Comparison of ENCODE assay signal across 10 cellular contexts in the genomic region with DNA sequence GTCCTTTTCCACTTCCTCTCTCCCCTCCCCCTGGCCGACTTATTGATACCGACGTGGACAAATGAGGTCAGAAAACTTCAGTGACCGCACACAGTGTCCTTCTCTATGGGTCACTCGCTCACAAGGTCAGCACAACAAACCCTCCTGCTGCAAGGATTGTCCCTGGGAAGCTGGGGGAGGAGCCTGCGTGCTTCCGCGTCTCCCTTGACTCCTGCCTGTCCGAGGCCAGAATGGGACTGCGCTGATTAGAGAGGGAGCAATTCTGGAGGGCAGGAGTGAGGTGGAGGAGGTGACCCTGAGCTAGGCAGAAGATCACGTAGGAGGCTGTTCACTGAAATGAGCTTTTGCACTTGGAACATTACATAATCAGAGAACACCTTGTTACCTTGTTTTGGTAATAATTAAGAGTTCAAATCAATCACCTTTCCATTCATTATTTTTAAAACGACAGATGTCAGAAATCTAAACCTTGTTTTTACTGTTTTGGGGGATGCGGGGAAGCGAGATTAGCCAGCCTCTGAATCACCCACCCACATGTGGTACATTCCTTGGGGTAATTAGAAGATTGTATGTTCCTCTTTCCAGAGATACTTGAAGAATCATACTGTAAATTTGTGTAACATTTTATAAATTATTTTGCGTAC.
DNase-seq lines count a peak whose midpoint lies in the region; ATAC-seq and TF ChIP-seq lines count a peak whose summit lies in the region.
"Had no signal": no experiment of that assay in that cellular context is flagged by ENCODE, and none has a peak within 500 bp of the region (broad histone marks: within the 10 kb centered on the region; RNA-seq: fewer than 3 reads in every experiment).

No MANE protein-coding gene starts in this region.

- H3K9me3 Mint-ChIP-seq in GM23338 = no peaks in the 10 kb centered on the region
- no peaks in the 10 kb centered on the region for H3K9me3 Mint-ChIP-seq in activated naive CD8-positive, alpha-beta T cell treated with anti-CD3 and anti-CD28 coated beads for 36 hours
- H3K9me3 Mint-ChIP-seq in activated CD4-positive, alpha-beta T cell treated with anti-CD3 and anti-CD28 coated beads, Interleukin-2, amount 10 ng/mL, durations not matched to agents 24 days and 14 days = peaks cover 4% of the 10 kb centered on the region
- no peaks in the 10 kb centered on the region for H3K9me3 Mint-ChIP-seq in activated naive CD4-positive, alpha-beta T cell treated with anti-CD3 and anti-CD28 coated beads, Interleukin-2, amount 50 U/mL, for 72 hours
- H3K9me3 Mint-ChIP-seq: dendritic cell treated with granulocyte-macrophage colony-stimulating factor and Interleukin-4, amounts not matched to agents 40 ng/mL and 50 ng/mL, for 4 days had no signal

- DNase-seq in GM23338 (ENCODE audit: low spot score) = peak; percentile 81
- DNase-seq in activated naive CD8-positive, alpha-beta T cell treated with anti-CD3 and anti-CD28 coated beads for 36 hours = no peak
- peak; percentile 58 for DNase-seq in retina
- DNase-seq in activated CD4-positive, alpha-beta T cell treated with anti-CD3 and anti-CD28 coated beads, Interleukin-2, amount 10 ng/mL, durations not matched to agents 24 days and 14 days = no peak
- no peak for DNase-seq in activated naive CD4-positive, alpha-beta T cell treated with anti-CD3 and anti-CD28 coated beads, Interleukin-2, amount 50 U/mL, for 72 hours (ENCODE audit: low spot score in 2 of 2)
- no peak for DNase-seq in COR-L47 (lab: John Stamatoyannopoulos, UW)

- no peak for TF ChIP-seq CTCF in GM23338 (conservative IDR thresholded peaks at IDR 0.05; ENCODE audit: low read depth in 2 of 2)

- H3K4me3 ChIP-seq in GM23338 (peak overlapping the region; percentile 68), iPS-15b (ENCODE audit: low read depth, low read length) (peak overlapping the region; percentile 36)

- H3K4me1 ChIP-seq in GM23338 (ENCODE audit: insufficient read depth) (peaks cover 22% of the 10 kb centered on the region), iPS-15b (ENCODE audit: control insufficient read depth, insufficient read depth, low read length) (peaks cover 14% of the 10 kb centered on the region)

- H3K9me2 ChIP-seq in GM23338 (ENCODE audit: insufficient read depth) = no peaks in the 10 kb centered on the region

- H4K20me1 ChIP-seq in GM23338 (replicated peaks; ENCODE audit: insufficient read depth) = peaks cover 26% of the 10 kb centered on the region

- peak overlapping the region; percentile 90 for H3K4me2 ChIP-seq in GM23338

- no peaks in the 10 kb centered on the region for H3K79me2 ChIP-seq in GM23338 (replicated peaks; ENCODE audit: insufficient read depth)

- H3F3A ChIP-seq in GM23338 (replicated peaks; ENCODE audit: low read depth) = peaks cover 7% of the 10 kb centered on the region

- peak; percentile 71 for ATAC-seq in GM23338
- ATAC-seq in HG03196 (IDR thresholded peaks at IDR 0.05; ENCODE audit: unreplicated experiment) = no peak
- ATAC-seq in activated naive CD4-positive, alpha-beta T cell treated with anti-CD3 and anti-CD28 coated beads, Interleukin-2, amount 50 U/mL, for 72 hours = no peak
- ATAC-seq: SK-N-SH treated with all-trans-retinoic acid at 6 μM for 48 hours had no signal

- H3K36me3 ChIP-seq in GM23338 (ENCODE audit: insufficient read depth) (no peaks in the 10 kb centered on the region), iPS-15b (ENCODE audit: control insufficient read depth, insufficient read depth, low read length) (no peaks in the 10 kb centered on the region)

- no peak overlapping the region for H3K27ac Mint-ChIP-seq in GM23338
- H3K27ac Mint-ChIP-seq in activated naive CD8-positive, alpha-beta T cell treated with anti-CD3 and anti-CD28 coated beads for 36 hours = peak overlapping the region; percentile 84
- H3K27ac Mint-ChIP-seq in activated CD4-positive, alpha-beta T cell treated with anti-CD3 and anti-CD28 coated beads, Interleukin-2, amount 10 ng/mL, durations not matched to agents 24 days and 14 days = no peak overlapping the region
- H3K27ac Mint-ChIP-seq in activated naive CD4-positive, alpha-beta T cell treated with anti-CD3 and anti-CD28 coated beads, Interleukin-2, amount 50 U/mL, for 72 hours = no peak overlapping the region
- H3K27ac Mint-ChIP-seq: dendritic cell treated with granulocyte-macrophage colony-stimulating factor and Interleukin-4, amounts not matched to agents 40 ng/mL and 50 ng/mL, for 4 days had no signal

- H3K27me3 ChIP-seq in GM23338 (ENCODE audit: insufficient read depth) (peaks cover 83% of the 10 kb centered on the region), iPS-15b (ENCODE audit: control insufficient read depth, insufficient read depth, low read length) (peaks cover 88% of the 10 kb centered on the region)

- peak overlapping the region; percentile 59 for H3K4me3 Mint-ChIP-seq in GM23338
- peak overlapping the region; percentile 75 for H3K4me3 Mint-ChIP-seq in activated naive CD8-positive, alpha-beta T cell treated with anti-CD3 and anti-CD28 coated beads for 36 hours
- H3K4me3 Mint-ChIP-seq in activated CD4-positive, alpha-beta T cell treated with anti-CD3 and anti-CD28 coated beads, Interleukin-2, amount 10 ng/mL, durations not matched to agents 24 days and 14 days = no peak overlapping the region
- H3K4me3 Mint-ChIP-seq: dendritic cell treated with granulocyte-macrophage colony-stimulating factor and Interleukin-4, amounts not matched to agents 40 ng/mL and 50 ng/mL, for 4 days had no signal

- H3K27me3 Mint-ChIP-seq in GM23338 (ENCODE audit: insufficient read depth, low read depth, poor library complexity) = peaks cover 67% of the 10 kb centered on the region
- peaks cover 40% of the 10 kb centered on the region for H3K27me3 Mint-ChIP-seq in activated naive CD8-positive, alpha-beta T cell treated with anti-CD3 and anti-CD28 coated beads for 36 hours
- H3K27me3 Mint-ChIP-seq in activated CD4-positive, alpha-beta T cell treated with anti-CD3 and anti-CD28 coated beads, Interleukin-2, amount 10 ng/mL, durations not matched to agents 24 days and 14 days = peaks cover 47% of the 10 kb centered on the region

- no peaks in the 10 kb centered on the region for H3K36me3 Mint-ChIP-seq in GM23338 (ENCODE audit: low read depth)
- H3K36me3 Mint-ChIP-seq in activated naive CD8-positive, alpha-beta T cell treated with anti-CD3 and anti-CD28 coated beads for 36 hours = peaks cover 3% of the 10 kb centered on the region
- no peaks in the 10 kb centered on the region for H3K36me3 Mint-ChIP-seq in activated CD4-positive, alpha-beta T cell treated with anti-CD3 and anti-CD28 coated beads, Interleukin-2, amount 10 ng/mL, durations not matched to agents 24 days and 14 days (ENCODE audit: low read depth)
- H3K36me3 Mint-ChIP-seq in activated naive CD4-positive, alpha-beta T cell treated with anti-CD3 and anti-CD28 coated beads, Interleukin-2, amount 50 U/mL, for 72 hours = peaks cover 12 to 13% of the 10 kb centered on the region in 2 donors

- intact Hi-C loops in activated CD4-positive, alpha-beta T cell treated with anti-CD3 and anti-CD28 coated beads, Interleukin-2, amount 10 ng/mL, durations not matched to agents 24 days and 14 days (cut with micrococcal nuclease) = loop anchor here (5.0 kb wide), 2 partner anchors 105 to 180 kb away; partner anchors contain the start of gene GATA6

- no peak overlapping the region for H2AFZ ChIP-seq in GM23338

- H3K4me1 Mint-ChIP-seq in GM23338 = peaks cover 36% of the 10 kb centered on the region
- H3K4me1 Mint-ChIP-seq in activated naive CD8-positive, alpha-beta T cell treated with anti-CD3 and anti-CD28 coated beads for 36 hours = peaks cover 50% of the 10 kb centered on the region
- peaks cover 3% of the 10 kb centered on the region for H3K4me1 Mint-ChIP-seq in activated CD4-positive, alpha-beta T cell treated with anti-CD3 and anti-CD28 coated beads, Interleukin-2, amount 10 ng/mL, durations not matched to agents 24 days and 14 days

- no peak overlapping the region for H3K9ac ChIP-seq in iPS-15b (ENCODE audit: low read depth, low read length)

- H3K9me3 ChIP-seq in iPS-15b (ENCODE audit: control insufficient read depth, insufficient read depth, low read length) = no peaks in the 10 kb centered on the region

- no peak overlapping the region for H3K27ac ChIP-seq in GM23338 (ENCODE audit: low read depth)

TF ChIP-seq in GM23338, 12 proteins besides CTCF, POLR2A, EP300 and RAD21 (continues in another document):
- TF ChIP-seq NANOG (IDR thresholded peaks at IDR 0.05; ENCODE audit: borderline replicate concordance) (no peak), EZH2 (IDR thresholded peaks at IDR 0.05; ENCODE audit: low read depth, unreplicated experiment) (no peak), JUNB (IDR thresholded peaks at IDR 0.05; ENCODE audit: unreplicated experiment) (no peak), ETS1 (IDR thresholded peaks at IDR 0.05) (no peak), STAT1 (IDR thresholded peaks at IDR 0.05; ENCODE audit: unreplicated experiment) (no peak), ZNF331 (CRISPR knock-in tag; IDR thresholded peaks at IDR 0.05; ENCODE audit: low read depth) (no peak), CREB1 (CRISPR knock-in tag; IDR thresholded peaks at IDR 0.05; ENCODE audit: low read depth) (no peak)

Comparison
In these comparisons a context has a peak if more than half of its experiments do, and no peak if none do; other contexts are left out.
1. DNase-seq: peak in GM23338 (single experiment) and retina (single experiment); none in activated naive CD8-positive, alpha-beta T cell treated with anti-CD3 and anti-CD28 coated beads for 36 hours (single experiment), activated CD4-positive, alpha-beta T cell treated with anti-CD3 and anti-CD28 coated beads, Interleukin-2, amount 10 ng/mL, durations not matched to agents 24 days and 14 days (single experiment), activated naive CD4-positive, alpha-beta T cell treated with anti-CD3 and anti-CD28 coated beads, Interleukin-2, amount 50 U/mL, for 72 hours (0 of 2) and COR-L47 (single experiment).